ENCODE assay signal across 8 cellular contexts in the genomic region with DNA sequence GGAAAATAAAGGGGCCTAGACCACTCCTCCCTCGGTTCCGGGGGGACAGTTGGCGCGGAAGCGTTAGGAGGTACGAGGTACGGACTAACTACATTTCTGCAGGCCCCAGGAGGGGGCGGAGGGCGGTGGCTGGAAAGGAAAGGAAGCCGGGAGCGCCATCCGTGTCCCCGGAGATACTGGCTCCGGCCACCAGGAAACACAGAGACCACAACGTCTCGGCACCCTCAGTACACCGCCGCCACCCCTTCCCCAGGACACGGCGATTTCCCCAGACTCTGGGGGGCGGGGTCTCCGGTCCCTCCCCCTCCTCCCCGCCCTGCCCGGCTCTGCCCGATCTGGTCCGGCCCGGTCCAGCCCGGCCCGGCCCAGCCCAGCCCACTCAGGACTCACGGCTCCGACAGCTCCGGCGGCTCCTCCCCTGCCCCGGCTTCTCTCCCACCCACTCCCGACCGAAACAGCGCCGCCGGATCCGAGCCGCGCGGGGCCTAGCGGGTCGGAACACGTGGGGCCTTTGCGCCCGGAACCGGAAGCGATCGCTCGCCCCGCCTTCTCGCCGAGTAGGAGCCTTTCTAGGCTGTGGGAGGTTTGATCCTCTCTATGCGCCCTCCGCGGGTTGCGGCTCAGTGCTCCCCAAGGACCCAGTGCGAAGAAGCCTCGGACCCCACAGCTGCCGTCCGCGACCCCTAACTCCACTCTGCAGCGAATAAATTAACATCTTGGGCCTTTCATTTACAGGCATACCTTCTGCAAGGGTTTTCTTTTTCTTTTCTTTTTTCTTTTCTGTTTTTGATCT. TPM values are rescaled to one million over a fixed set of nuclear protein-coding genes. Genes with fewer than 3 reads are reported as not detected.
DNase-seq lines count a peak whose midpoint lies in the region; TF ChIP-seq lines count a peak whose summit lies in the region.

Gene ZNF202 (minus strand): TSS at position 502 of the 793 bp plus-strand sequence. CDS start 10,772 bp downstream, outside the sequence.

- H3K27me3 ChIP-seq in HAP-1 (ENCODE audit: low read depth) (no peaks in the 10 kb centered on the region), MG63 (no peaks in the 10 kb centered on the region)

- H3K27me3 Mint-ChIP-seq in nephron progenitor cell (ENCODE audit: low read depth, poor library complexity) = peaks cover 2% of the 10 kb centered on the region
- no peaks in the 10 kb centered on the region for H3K27me3 Mint-ChIP-seq in stimulated activated naive CD8-positive, alpha-beta T cell treated with anti-CD3 and anti-CD28 coated beads, Interleukin-15, Interleukin-2, amounts not matched to agents 100 ng/mL and 50 ng/mL, for 24 hours

- peaks cover 16% of the 10 kb centered on the region for H3K4me1 ChIP-seq in HAP-1

- in situ Hi-C loops in HAP-1 (cut with MboI; ENCODE audit: low sequenced_read_pairs) = no loop called here

- peak; percentile 27 for TF ChIP-seq CTCF in fibroblast of the aortic adventitia (IDR thresholded peaks at IDR 0.05; ENCODE audit: insufficient read depth, low read length)
- peak; percentile 11 for TF ChIP-seq CTCF in nephron progenitor cell (IDR thresholded peaks at IDR 0.05)

- peak within 1 kb of the TSS; percentile 84 for H3K4me3 ChIP-seq in HAP-1
- peak within 1 kb of the TSS; percentile 98 for H3K4me3 ChIP-seq in MG63
- peak within 1 kb of the TSS; percentile 83 for H3K4me3 ChIP-seq in fibroblast of the aortic adventitia (ENCODE audit: low read depth, low read length)

- peak within 1 kb of the TSS; percentile 86 for H3K4me3 Mint-ChIP-seq in nephron progenitor cell
- peak within 1 kb of the TSS; percentile 89 for H3K4me3 Mint-ChIP-seq in stimulated activated naive CD8-positive, alpha-beta T cell treated with anti-CD3 and anti-CD28 coated beads, Interleukin-15, Interleukin-2, amounts not matched to agents 100 ng/mL and 50 ng/mL, for 24 hours

- peaks cover 24% of the 10 kb centered on the region for H3K9me3 Mint-ChIP-seq in nephron progenitor cell
- no peaks in the 10 kb centered on the region for H3K9me3 Mint-ChIP-seq in stimulated activated naive CD8-positive, alpha-beta T cell treated with anti-CD3 and anti-CD28 coated beads, Interleukin-15, Interleukin-2, amounts not matched to agents 100 ng/mL and 50 ng/mL, for 24 hours

- H3K4me1 Mint-ChIP-seq in nephron progenitor cell = peaks cover 30% of the 10 kb centered on the region
- H3K4me1 Mint-ChIP-seq in stimulated activated naive CD8-positive, alpha-beta T cell treated with anti-CD3 and anti-CD28 coated beads, Interleukin-15, Interleukin-2, amounts not matched to agents 100 ng/mL and 50 ng/mL, for 24 hours (ENCODE audit: low read depth) = peaks cover 39% of the 10 kb centered on the region

- peaks cover 31% of the 10 kb centered on the region for H3K36me3 Mint-ChIP-seq in nephron progenitor cell (ENCODE audit: low read depth)
- peaks cover 21% of the 10 kb centered on the region for H3K36me3 Mint-ChIP-seq in stimulated activated naive CD8-positive, alpha-beta T cell treated with anti-CD3 and anti-CD28 coated beads, Interleukin-15, Interleukin-2, amounts not matched to agents 100 ng/mL and 50 ng/mL, for 24 hours (ENCODE audit: low read depth)

- peaks cover 28% of the 10 kb centered on the region for H3K36me3 ChIP-seq in HAP-1 (replicated peaks)
- H3K36me3 ChIP-seq in MG63 = peaks cover 39% of the 10 kb centered on the region

- peak within 1 kb of the TSS; percentile 74 for H3K27ac Mint-ChIP-seq in nephron progenitor cell
- H3K27ac Mint-ChIP-seq in stimulated activated naive CD8-positive, alpha-beta T cell treated with anti-CD3 and anti-CD28 coated beads, Interleukin-15, Interleukin-2, amounts not matched to agents 100 ng/mL and 50 ng/mL, for 24 hours = peak within 1 kb of the TSS; percentile 93

- peak; percentile 84 for DNase-seq in GDM1 (lab: John Stamatoyannopoulos, UW)
- DNase-seq in HAP-1 (ENCODE audit: low spot score in 2 of 2) = peak; percentile 79 to 94
- peak; percentile 89 for DNase-seq in MG63
- DNase-seq in SHP77 (lab: John Stamatoyannopoulos, UW) = peak; percentile 77 to 87
- DNase-seq in activated effector memory CD4-positive, alpha-beta T cell treated with Interleukin-2 at 50 U/mL for 16 hours = peak; percentile 85
- DNase-seq in fibroblast of the aortic adventitia (ENCODE audit: low read depth) = peak; percentile 88
- DNase-seq in nephron progenitor cell = peak; percentile 93

- H3K9me3 ChIP-seq in HAP-1 = peaks cover 9% of the 10 kb centered on the region; the same call in 1 of the 2 replicates
- no peaks in the 10 kb centered on the region for H3K9me3 ChIP-seq in MG63

RNA-seq across cellular contexts. Expression of gene ZNF202, which starts in this region (rescaled TPM):
- total RNA-seq in MG63 (2014; rRNA removed; shearing (Covaris generic); ENCODE audit: low replicate concordance) = 10.0 and 21.2 TPM in 2 replicates
- 2.5 and 6.6 TPM in 2 replicates for total RNA-seq in fibroblast of the aortic adventitia (ENCODE audit: low replicate concordance)

Comparison
In these comparisons a context has a peak if more than half of its experiments do, and no peak if none do; other contexts are left out.
1. Peak in every context shown above with its lines: DNase-seq and H3K4me3 ChIP-seq.